12 cellular contexts compared by ENCODE assay signal in genomic region chr2:170711774-170712652, GRCh38. TPM values are rescaled to one million over a fixed set of nuclear protein-coding genes. Genes with fewer than 3 reads are reported as not detected.
DNase-seq lines count a peak whose midpoint lies in the region; ATAC-seq and TF ChIP-seq lines count a peak whose summit lies in the region.
"Had no signal": no experiment of that assay in that cellular context is flagged by ENCODE, and none has a peak within 500 bp of the region (broad histone marks: within the 10 kb centered on the region; RNA-seq: fewer than 3 reads in every experiment).

No MANE protein-coding gene starts in this region.

- no peak for ATAC-seq in RWPE2 (ENCODE audit: low read depth)
- ATAC-seq in foreskin keratinocyte: no peak
- no peak for ATAC-seq in stimulated activated naive B cell treated with anti-CD40 and anti-IgM and Interleukin-4, amounts not matched to agents 10 μg/mL and 1 μg/mL and 100 μg/mL, for 72 hours (replicated peaks)
- no peak for ATAC-seq in GM18870 (IDR thresholded peaks at IDR 0.05; ENCODE audit: unreplicated experiment)
- ATAC-seq: natural killer cell treated with Interleukin-12 subunit alpha and Interleukin-12 subunit beta and Interleukin-15 and Interleukin-18, amount 100 ng/mL, for 72 hours had no signal

- H3K36me3 Mint-ChIP-seq in activated naive CD4-positive, alpha-beta T cell treated with anti-CD3 and anti-CD28 coated beads, Interleukin-2, amount 50 U/mL, for 24 hours: no peaks in the 10 kb centered on the region
- peaks cover 2 to 3% of the 10 kb centered on the region in 2 donors for H3K36me3 Mint-ChIP-seq in stimulated activated naive B cell treated with anti-CD40 and anti-IgM and Interleukin-4, amounts not matched to agents 10 μg/mL and 1 μg/mL and 100 μg/mL, for 72 hours

- H3K36me3 ChIP-seq in RWPE2 (ENCODE audit: low read depth): no peaks in the 10 kb centered on the region
- H3K36me3 ChIP-seq: adrenal gland had no signal

- H3K4me1 Mint-ChIP-seq in activated naive CD4-positive, alpha-beta T cell treated with anti-CD3 and anti-CD28 coated beads, Interleukin-2, amount 50 U/mL, for 24 hours: peaks cover 30% of the 10 kb centered on the region
- peaks cover 17 to 25% of the 10 kb centered on the region in 2 donors for H3K4me1 Mint-ChIP-seq in stimulated activated naive B cell treated with anti-CD40 and anti-IgM and Interleukin-4, amounts not matched to agents 10 μg/mL and 1 μg/mL and 100 μg/mL, for 72 hours

- no peak overlapping the region for H3K27ac ChIP-seq in RWPE2 (ENCODE audit: poor library complexity, severe bottlenecking)
- no peak overlapping the region for H3K27ac ChIP-seq in foreskin keratinocyte
- H3K27ac ChIP-seq: adrenal gland had no signal

- no peaks in the 10 kb centered on the region for H3K9me3 ChIP-seq in RWPE2 (ENCODE audit: severe bottlenecking)
- H3K9me3 ChIP-seq: adrenal gland had no signal

- no peaks in the 10 kb centered on the region for H3K9me3 Mint-ChIP-seq in activated naive CD4-positive, alpha-beta T cell treated with anti-CD3 and anti-CD28 coated beads, Interleukin-2, amount 50 U/mL, for 24 hours
- peaks cover 3% of the 10 kb centered on the region in 2 donors for H3K9me3 Mint-ChIP-seq in stimulated activated naive B cell treated with anti-CD40 and anti-IgM and Interleukin-4, amounts not matched to agents 10 μg/mL and 1 μg/mL and 100 μg/mL, for 72 hours
- H3K9me3 Mint-ChIP-seq: natural killer cell treated with Interleukin-12 subunit alpha and Interleukin-12 subunit beta and Interleukin-15 and Interleukin-18, amount 100 ng/mL, for 72 hours had no signal

- no peak for DNase-seq in activated naive CD4-positive, alpha-beta T cell treated with Interleukin-2 at 50 U/mL for 16 hours
- DNase-seq in RWPE2 (ENCODE audit: low spot score) (peak; percentile 63), foreskin keratinocyte (no peak), GOT3 (lab: John Stamatoyannopoulos, UW) (no peak)
- no peak for DNase-seq in stimulated activated naive B cell treated with anti-CD40 and anti-IgM and Interleukin-4, amounts not matched to agents 10 μg/mL and 1 μg/mL and 100 μg/mL, for 72 hours
- no peak for DNase-seq in central memory CD4-positive, alpha-beta T cell
- DNase-seq: foreskin fibroblast had no signal

- TF ChIP-seq CTCF in RWPE2 (IDR thresholded peaks at IDR 0.05; ENCODE audit: poor library complexity, severe bottlenecking): no peak
- TF ChIP-seq CTCF in foreskin keratinocyte (conservative IDR thresholded peaks at IDR 0.05): peak; percentile 13

- H3K4me3 Mint-ChIP-seq in activated naive CD4-positive, alpha-beta T cell treated with anti-CD3 and anti-CD28 coated beads, Interleukin-2, amount 50 U/mL, for 24 hours: peak overlapping the region; percentile 69
- H3K4me3 Mint-ChIP-seq in stimulated activated naive B cell treated with anti-CD40 and anti-IgM and Interleukin-4, amounts not matched to agents 10 μg/mL and 1 μg/mL and 100 μg/mL, for 72 hours: no peak overlapping the region

- peak overlapping the region; percentile 8 for H3K27ac Mint-ChIP-seq in activated naive CD4-positive, alpha-beta T cell treated with anti-CD3 and anti-CD28 coated beads, Interleukin-2, amount 50 U/mL, for 24 hours
- peak overlapping the region; percentile 67 for H3K27ac Mint-ChIP-seq in stimulated activated naive B cell treated with anti-CD40 and anti-IgM and Interleukin-4, amounts not matched to agents 10 μg/mL and 1 μg/mL and 100 μg/mL, for 72 hours
- H3K27ac Mint-ChIP-seq: natural killer cell treated with Interleukin-12 subunit alpha and Interleukin-12 subunit beta and Interleukin-15 and Interleukin-18, amount 100 ng/mL, for 72 hours had no signal

- H3K4me3 ChIP-seq in RWPE2 (ENCODE audit: severe bottlenecking): no peak overlapping the region

- H3K4me1 ChIP-seq in RWPE2 (ENCODE audit: insufficient read depth, poor library complexity, severe bottlenecking) (no peaks in the 10 kb centered on the region), foreskin keratinocyte (no peaks in the 10 kb centered on the region)

- peaks cover 35% of the 10 kb centered on the region for H3K27me3 ChIP-seq in RWPE2 (ENCODE audit: insufficient read depth, poor library complexity, severe bottlenecking)
- peaks cover 100% of the 10 kb centered on the region for H3K27me3 ChIP-seq in foreskin keratinocyte

- H3K27me3 Mint-ChIP-seq in activated naive CD4-positive, alpha-beta T cell treated with anti-CD3 and anti-CD28 coated beads, Interleukin-2, amount 50 U/mL, for 24 hours: peaks cover 44% of the 10 kb centered on the region
- peaks cover 59 to 82% of the 10 kb centered on the region in 2 donors for H3K27me3 Mint-ChIP-seq in stimulated activated naive B cell treated with anti-CD40 and anti-IgM and Interleukin-4, amounts not matched to agents 10 μg/mL and 1 μg/mL and 100 μg/mL, for 72 hours

RNA-seq across cellular contexts. Expression of gene SP5, which starts 3.1 kb away (rescaled TPM):
- total RNA-seq in foreskin keratinocyte: 0.07 TPM in 1 of 2 replicates, not detected in the other
- polyA plus RNA-seq in foreskin keratinocyte: 0.03 TPM in 2 replicates
- total RNA-seq: natural killer cell treated with Interleukin-12 subunit alpha and Interleukin-12 subunit beta and Interleukin-15 and Interleukin-18, amount 100 ng/mL, for 72 hours had no signal
- polyA plus RNA-seq: BJ had no signal

RNA-seq across cellular contexts. Expression of gene ERICH2, which starts 58.2 kb away (rescaled TPM):
- total RNA-seq in foreskin keratinocyte: 1.3 and 2.5 TPM in 2 replicates
- polyA plus RNA-seq in foreskin keratinocyte: 2.0 and 2.9 TPM in 2 replicates
- total RNA-seq: natural killer cell treated with Interleukin-12 subunit alpha and Interleukin-12 subunit beta and Interleukin-15 and Interleukin-18, amount 100 ng/mL, for 72 hours had no signal
- polyA plus RNA-seq: BJ had no signal
